8 cellular contexts compared by ENCODE assay signal in genomic region chr11:129695543-129696308, GRCh38.
DNase-seq lines count a peak whose midpoint lies in the region; ATAC-seq, FAIRE-seq and TF ChIP-seq lines count a peak whose summit lies in the region.

No MANE protein-coding gene starts in this region.

- TF ChIP-seq EP300 in HepG2 (IDR thresholded peaks at IDR 0.05; ENCODE audit: low read depth in 2 of 2, low read length in 2 of 2) = no peak
- TF ChIP-seq EP300 in HepG2 (CRISPR knock-in tag; IDR thresholded peaks at IDR 0.05; ENCODE audit: borderline replicate concordance) = no peak

- POLR2A ChIA-PET in HepG2 (lab: Yijun Ruan, JAX) = no interaction called here

- H3K4me3 ChIP-seq in WERI-Rb-1 (ENCODE audit: low read depth, low read length) (peak overlapping the region; percentile 42), breast epithelium (peak overlapping the region; percentile 9 to 57 (median 38)), HepG2 (replicated peaks in 1 of 3; ENCODE audit: insufficient read depth in 1 of 3, low read depth in 2 of 3, low read length in 3 of 3) (peak overlapping the region; percentile 11 to 69 (median 46))

- in situ Hi-C loops in HepG2 (cut with HindIII; ENCODE audit: extremely low pct_ligation_motif_present, low pct_unique_long_range_greater_than_20kb) = loop anchor here (5.0 to 25.0 kb wide), 2 partner anchors 318 to 808 kb away; partner anchors contain the start of genes BARX2 and KCNJ5

- no peak for TF ChIP-seq POLR2A in breast epithelium (IDR thresholded peaks at IDR 0.05)
- no peak for TF ChIP-seq POLR2A in HepG2 (IDR thresholded peaks at IDR 0.05; ENCODE audit: insufficient read depth in 1 of 2, low read depth in 2 of 2, low read length in 2 of 2)

- H3K36me3 ChIP-seq in WERI-Rb-1 = no peaks in the 10 kb centered on the region
- H3K36me3 ChIP-seq in breast epithelium = no peaks in the 10 kb centered on the region
- H3K36me3 ChIP-seq in HepG2 (replicated peaks in 1 of 2; ENCODE audit: control insufficient read depth in 1 of 2, insufficient read depth in 2 of 2, low read length in 2 of 2) = no peaks in the 10 kb centered on the region

- H3K27me3 ChIP-seq in WERI-Rb-1 (ENCODE audit: insufficient read depth, low read depth, severe bottlenecking) = peaks cover 72% of the 10 kb centered on the region
- H3K27me3 ChIP-seq in breast epithelium = no peaks in the 10 kb centered on the region
- H3K27me3 ChIP-seq in HepG2 (ENCODE audit: control insufficient read depth in 1 of 2, insufficient read depth in 2 of 2, low read length in 2 of 2) = peaks cover 2 to 45% of the 10 kb centered on the region in 2 experiments; a peak in 4 of 5 replicates

- no peaks in the 10 kb centered on the region for H3K4me1 ChIP-seq in breast epithelium
- H3K4me1 ChIP-seq in HepG2 (ENCODE audit: insufficient read depth, low read length) = peaks cover 5% of the 10 kb centered on the region; the same call in 1 of the 2 replicates

- peak; percentile 21 for DNase-seq in HCEC 1CT
- DNase-seq in M059J (ENCODE audit: low read depth) = peak; percentile 48
- peak; percentile 75 for DNase-seq in WERI-Rb-1
- DNase-seq in breast epithelium (ENCODE audit: low spot score in 2 of 2) = peak; percentile 44 to 73
- peak; percentile 46 for DNase-seq in HepG2 (ENCODE audit: low spot score)
- DNase-seq in stimulated activated CD4-positive, alpha-beta T cell treated with anti-CD3 and anti-CD28 coated beads, TNF-alpha, amount 100 ng/mL, for 4 hours (ENCODE audit: low read depth in 3 of 3) = peak; percentile 35 to 50 (median 42)
- DNase-seq in globus pallidus (ENCODE audit: low spot score) = no peak

- H3K9ac ChIP-seq in HepG2 (ENCODE audit: insufficient read depth, low read depth, low read length) = no peak overlapping the region

- no peak overlapping the region for H3K27ac ChIP-seq in WERI-Rb-1
- H3K27ac ChIP-seq in breast epithelium = no peak overlapping the region
- H3K27ac ChIP-seq in HepG2 (ENCODE audit: extremely low read length, insufficient read depth, low read length) = no peak overlapping the region

- H3K79me2 ChIP-seq in HepG2 (ENCODE audit: insufficient read depth, low read length) = no peaks in the 10 kb centered on the region

- H2AFZ ChIP-seq in HepG2 (ENCODE audit: low read length) = no peak overlapping the region

- peak; percentile 69 for FAIRE-seq in HepG2 (lab: Jason Lieb, UNC)

- peaks cover 2% of the 10 kb centered on the region; the same call in 1 of the 2 replicates for H4K20me1 ChIP-seq in HepG2 (ENCODE audit: insufficient read depth, low read length)

- TF ChIP-seq CTCF in GM12873 (IDR thresholded peaks at IDR 0.05; ENCODE audit: insufficient read depth, low read depth, low read length, missing control alignments) (peak; percentile 80), WERI-Rb-1 (IDR thresholded peaks at IDR 0.05; ENCODE audit: low read depth, low read length) (peak; percentile 84), breast epithelium (IDR thresholded peaks at IDR 0.05) (peak in 2 of 3 donors; percentile 60 to 73), HepG2 (CRISPR knock-in tag; IDR thresholded peaks at IDR 0.05) (peak; percentile 88)

- CTCF ChIA-PET in HepG2 (lab: Yijun Ruan, JAX; ENCODE audit: low intra/inter-chr PET ratio, low total read pairs) = interaction anchor here (0.8 to 3.5 kb wide), 6 partner anchors 55 to 811 kb away, joined by 3 to 66 read pairs (median 4); partner anchors contain the start of gene BARX2

- 0 out of 2 replicates have a peak, but pooled peaks have one; percentile 41 for TF ChIP-seq RAD21 in HepG2 (CRISPR knock-in tag; IDR thresholded peaks at IDR 0.05)

- BruUV-seq in HepG2 (replicated peaks; lab: Mats Ljungman, UMichigan) = no TSS peak

- WGBS in HepG2 (ENCODE audit: low lambda C conversion rate) = 13% methylated on average over 10 of the region's 25 CpGs

- peak overlapping the region; percentile 93 for H3K4me2 ChIP-seq in HepG2 (ENCODE audit: low read depth, low read length)

- ATAC-seq in HepG2 = peak; percentile 97

- H3K9me3 ChIP-seq in WERI-Rb-1 (ENCODE audit: severe bottlenecking) (no peaks in the 10 kb centered on the region), breast epithelium (no peaks in the 10 kb centered on the region), HepG2 (ENCODE audit: low read length) (no peaks in the 10 kb centered on the region)

- intact Hi-C loops in breast epithelium (cut with DNase I; ENCODE audit: low total_unique reads) (no loop called here), HepG2 (cut with micrococcal nuclease; ENCODE audit: unreplicated experiment) (loop anchor here (1.0 to 5.0 kb wide), 3 partner anchors 55 to 331 kb away; partner anchors contain the start of gene BARX2)

TF ChIP-seq in HepG2, 621 proteins besides CTCF, POLR2A, EP300 and RAD21 (continues in another document):
- TF ChIP-seq SRSF1 (optimal IDR thresholded peaks at IDR 0.05; ENCODE audit: low read depth, low read length) (no peak), BRF2 (CRISPR knock-in tag; IDR thresholded peaks at IDR 0.05) (no peak), NFKB2 (CRISPR knock-in tag; IDR thresholded peaks at IDR 0.05; ENCODE audit: borderline replicate concordance) (no peak), MEIS2 (CRISPR knock-in tag; IDR thresholded peaks at IDR 0.05) (0 out of 2 replicates have a peak, but pooled peaks have one; percentile 30), UBTF (CRISPR knock-in tag; IDR thresholded peaks at IDR 0.05) (peak; percentile 31; the same call in 1 of the 2 replicates), SMYD3 (CRISPR knock-in tag; IDR thresholded peaks at IDR 0.05) (no peak), ATF4 (CRISPR knock-in tag; IDR thresholded peaks at IDR 0.05) (no peak), HNRNPL (IDR thresholded peaks at IDR 0.05; ENCODE audit: low read depth, low read length) (no peak), FOXJ3 (CRISPR knock-in tag; IDR thresholded peaks at IDR 0.05; ENCODE audit: borderline replicate concordance) (peak; percentile 39; the same call in 1 of the 2 replicates), DRAP1 (CRISPR knock-in tag; IDR thresholded peaks at IDR 0.05) (no peak), ZBTB37 (CRISPR knock-in tag; IDR thresholded peaks at IDR 0.05) (no peak), NCOA2 (CRISPR knock-in tag; IDR thresholded peaks at IDR 0.05) (no peak), ATF7 (IDR thresholded peaks at IDR 0.05) (no peak), ATF7 (CRISPR knock-in tag; IDR thresholded peaks at IDR 0.05) (no peak), ZNF629 (CRISPR knock-in tag; conservative IDR thresholded peaks at IDR 0.05) (no peak), PHF20 (CRISPR knock-in tag; IDR thresholded peaks at IDR 0.05) (no peak), SMARCC2 (IDR thresholded peaks at IDR 0.05) (no peak), RARG (CRISPR knock-in tag; IDR thresholded peaks at IDR 0.05; ENCODE audit: low read depth) (no peak), TGIF2 (CRISPR knock-in tag; IDR thresholded peaks at IDR 0.05) (no peak), SNAPC5 (CRISPR knock-in tag; IDR thresholded peaks at IDR 0.05; ENCODE audit: borderline replicate concordance) (no peak)
